In genomic region chr5:151257731-151258715, GRCh38 we compare ENCODE assay signal across 10 cellular contexts. TPM values are rescaled to one million over a fixed set of nuclear protein-coding genes. Genes with fewer than 3 reads are reported as not detected.
DNase-seq lines count a peak whose midpoint lies in the region; ATAC-seq and TF ChIP-seq lines count a peak whose summit lies in the region.
"Had no signal": no experiment of that assay in that cellular context is flagged by ENCODE, and none has a peak within 500 bp of the region (broad histone marks: within the 10 kb centered on the region; RNA-seq: fewer than 3 reads in every experiment).

No MANE protein-coding gene starts in this region.

- ATAC-seq in GM18861 (IDR thresholded peaks at IDR 0.05; ENCODE audit: unreplicated experiment) (peak; percentile 21), HG02870 (IDR thresholded peaks at IDR 0.05; ENCODE audit: unreplicated experiment) (peak; percentile 30), T-helper 17 cell (no peak)

- H3K27ac Mint-ChIP-seq in T-helper 17 cell = peak overlapping the region; percentile 74
- H3K27ac Mint-ChIP-seq: activated naive CD8-positive, alpha-beta T cell treated with anti-CD3 and anti-CD28 coated beads, Interleukin-2, amount 10 ng/mL, durations not matched to agents 7 days and 5 days had no signal

- no peaks in the 10 kb centered on the region for H3K27me3 Mint-ChIP-seq in T-helper 17 cell
- H3K27me3 Mint-ChIP-seq: activated naive CD8-positive, alpha-beta T cell treated with anti-CD3 and anti-CD28 coated beads, Interleukin-2, amount 10 ng/mL, durations not matched to agents 7 days and 5 days had no signal

- H3K36me3 Mint-ChIP-seq in T-helper 17 cell (ENCODE audit: low read depth) = no peaks in the 10 kb centered on the region
- H3K36me3 Mint-ChIP-seq: activated naive CD8-positive, alpha-beta T cell treated with anti-CD3 and anti-CD28 coated beads, Interleukin-2, amount 10 ng/mL, durations not matched to agents 7 days and 5 days had no signal

- H3K4me1 Mint-ChIP-seq in T-helper 17 cell = peaks cover 31% of the 10 kb centered on the region

- TF ChIP-seq POLR2A in erythroblast (IDR thresholded peaks at IDR 0.05; ENCODE audit: low read length) = no peak

- intact Hi-C loops in posterior vena cava (cut with DNase I) = no loop called here

- H3K9me3 ChIP-seq in T-helper 17 cell (ENCODE audit: control insufficient read depth, low read length, poor library complexity, severe bottlenecking) = no peaks in the 10 kb centered on the region

- DNase-seq in T-helper 17 cell = no peak
- peak; percentile 80 for DNase-seq in posterior vena cava (ENCODE audit: low spot score)
- no peak for DNase-seq in erythroblast (lab: John Stamatoyannopoulos, UW)
- no peak for DNase-seq in activated CD8-positive, alpha-beta memory T cell treated with anti-CD3 and anti-CD28 coated beads, Interleukin-2, amount 50 U/mL, for 4 hours
- no peak for DNase-seq in NCI-H510A (lab: John Stamatoyannopoulos, UW)
- no peak for DNase-seq in GM03348 (ENCODE audit: low spot score)
- DNase-seq: activated naive CD8-positive, alpha-beta T cell treated with anti-CD3 and anti-CD28 coated beads, Interleukin-2, amount 10 ng/mL, durations not matched to agents 7 days and 5 days had no signal

- peak overlapping the region; percentile 13 for H3K4me3 Mint-ChIP-seq in T-helper 17 cell
- H3K4me3 Mint-ChIP-seq: activated naive CD8-positive, alpha-beta T cell treated with anti-CD3 and anti-CD28 coated beads, Interleukin-2, amount 10 ng/mL, durations not matched to agents 7 days and 5 days had no signal

RNA-seq across cellular contexts. Expression of gene GM2A, which starts 5.0 kb away (rescaled TPM):
- total RNA-seq in T-helper 17 cell (10 to 100 TPM in 1 of 2 donors, 1 to 10 TPM in 1; 6.0 to 13.4 TPM), posterior vena cava (10 to 100 TPM; 23.4 to 41.6 TPM)

RNA-seq across cellular contexts. Expression of gene CCDC69, which starts 34.1 kb away (rescaled TPM):
- total RNA-seq in T-helper 17 cell (10 to 100 TPM; 74.7 to 82.5 TPM), posterior vena cava (10 to 100 TPM; 70.6 to 72.4 TPM)

RNA-seq across cellular contexts. Expression of gene SLC36A3, which starts 45.5 kb away (rescaled TPM):
- not detected for total RNA-seq in T-helper 17 cell
- total RNA-seq in posterior vena cava = not detected
- total RNA-seq: activated naive CD8-positive, alpha-beta T cell treated with anti-CD3 and anti-CD28 coated beads, Interleukin-2, amount 10 ng/mL, durations not matched to agents 7 days and 5 days; myocyte had no signal
